ENCODE assay signal across 1 cellular context in genomic region chr12:32115404-32116104, GRCh38.
TF ChIP-seq lines count a peak whose summit lies in the region.

No MANE protein-coding gene starts in this region.

TF ChIP-seq in GM12878, 131 proteins besides CTCF, POLR2A, EP300 and RAD21:
- TF ChIP-seq ZNF687 (IDR thresholded peaks at IDR 0.05): no peak
- no peak for TF ChIP-seq LARP7 (IDR thresholded peaks at IDR 0.05)
- TF ChIP-seq, protein P1, sequence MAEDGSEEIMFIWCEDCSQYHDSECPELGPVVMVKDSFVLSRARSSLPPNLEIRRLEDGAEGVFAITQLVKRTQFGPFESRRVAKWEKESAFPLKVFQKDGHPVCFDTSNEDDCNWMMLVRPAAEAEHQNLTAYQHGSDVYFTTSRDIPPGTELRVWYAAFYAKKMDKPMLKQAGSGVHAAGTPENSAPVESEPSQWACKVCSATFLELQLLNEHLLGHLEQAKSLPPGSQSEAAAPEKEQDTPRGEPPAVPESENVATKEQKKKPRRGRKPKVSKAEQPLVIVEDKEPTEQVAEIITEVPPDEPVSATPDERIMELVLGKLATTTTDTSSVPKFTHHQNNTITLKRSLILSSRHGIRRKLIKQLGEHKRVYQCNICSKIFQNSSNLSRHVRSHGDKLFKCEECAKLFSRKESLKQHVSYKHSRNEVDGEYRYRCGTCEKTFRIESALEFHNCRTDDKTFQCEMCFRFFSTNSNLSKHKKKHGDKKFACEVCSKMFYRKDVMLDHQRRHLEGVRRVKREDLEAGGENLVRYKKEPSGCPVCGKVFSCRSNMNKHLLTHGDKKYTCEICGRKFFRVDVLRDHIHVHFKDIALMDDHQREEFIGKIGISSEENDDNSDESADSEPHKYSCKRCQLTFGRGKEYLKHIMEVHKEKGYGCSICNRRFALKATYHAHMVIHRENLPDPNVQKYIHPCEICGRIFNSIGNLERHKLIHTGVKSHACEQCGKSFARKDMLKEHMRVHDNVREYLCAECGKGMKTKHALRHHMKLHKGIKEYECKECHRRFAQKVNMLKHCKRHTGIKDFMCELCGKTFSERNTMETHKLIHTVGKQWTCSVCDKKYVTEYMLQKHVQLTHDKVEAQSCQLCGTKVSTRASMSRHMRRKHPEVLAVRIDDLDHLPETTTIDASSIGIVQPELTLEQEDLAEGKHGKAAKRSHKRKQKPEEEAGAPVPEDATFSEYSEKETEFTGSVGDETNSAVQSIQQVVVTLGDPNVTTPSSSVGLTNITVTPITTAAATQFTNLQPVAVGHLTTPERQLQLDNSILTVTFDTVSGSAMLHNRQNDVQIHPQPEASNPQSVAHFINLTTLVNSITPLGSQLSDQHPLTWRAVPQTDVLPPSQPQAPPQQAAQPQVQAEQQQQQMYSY (CRISPR knock-in tag; IDR thresholded peaks at IDR 0.05): no peak
- TF ChIP-seq RUNX3 (IDR thresholded peaks at IDR 0.05; ENCODE audit: low read length): peak; percentile 69; the same call in 1 of the 2 replicates
- TF ChIP-seq MTA3 (IDR thresholded peaks at IDR 0.05; ENCODE audit: borderline replicate concordance, low read length): no peak
- TF ChIP-seq MEF2B (IDR thresholded peaks at IDR 0.05; ENCODE audit: partially characterized antibody, poor library complexity, severe bottlenecking): no peak
- TF ChIP-seq IKZF2 (IDR thresholded peaks at IDR 0.05): peak in 1 of 2 experiments; percentile 34; a peak in 1 of 4 replicates
- peak; percentile 44 for TF ChIP-seq IKZF1 (conservative IDR thresholded peaks at IDR 0.05)
- TF ChIP-seq MXI1 (IDR thresholded peaks at IDR 0.05; ENCODE audit: low read depth, low read length): no peak
